ENCODE assay signal across 1 cellular context in the genomic region with DNA sequence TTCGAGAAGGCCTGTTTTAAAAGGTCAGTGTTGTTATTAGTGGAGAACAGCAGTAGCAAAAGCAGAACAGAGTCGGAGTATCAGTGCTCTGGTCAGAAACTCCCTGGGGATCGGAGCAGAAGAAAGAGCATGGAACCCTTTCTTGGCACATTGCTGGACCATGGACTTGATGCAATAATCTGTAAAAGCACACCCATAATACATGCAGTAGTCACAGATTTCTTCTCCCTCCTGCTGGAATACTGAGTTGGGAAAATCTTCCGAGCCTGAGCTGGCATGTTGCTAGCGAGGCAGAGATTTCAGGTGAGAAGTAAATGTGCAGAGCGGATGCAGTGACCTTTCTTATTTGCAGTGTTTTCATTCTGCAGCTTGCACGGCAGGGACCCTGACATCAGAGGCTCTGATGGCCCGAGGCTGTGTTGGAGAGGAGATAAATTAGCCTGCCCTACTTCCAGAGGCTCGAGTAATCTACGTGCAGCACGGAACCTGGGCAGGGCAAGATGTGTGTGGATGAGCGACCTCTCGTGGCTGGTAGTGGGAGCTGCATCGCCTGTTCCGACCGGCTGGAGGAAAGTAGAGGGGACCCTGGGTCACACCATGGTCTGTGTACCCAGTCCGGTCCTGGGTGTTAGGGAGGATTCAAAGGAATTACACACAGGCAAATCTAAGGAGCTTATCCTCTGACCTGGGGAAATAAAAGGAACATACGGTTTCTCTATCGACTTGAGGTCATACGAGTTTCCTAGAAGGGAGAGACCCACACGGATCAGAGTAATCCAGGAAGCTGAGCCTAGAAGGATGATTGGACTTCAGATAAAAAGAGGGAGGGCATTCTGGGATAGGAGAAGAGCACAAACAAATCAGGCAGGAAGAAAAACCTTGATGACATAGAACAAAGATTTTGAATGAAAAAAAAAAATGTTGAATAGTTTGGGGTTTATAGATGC.
A peak's percentile ranks its signal among the peaks of the same experiment; 100 is the strongest.
TF ChIP-seq lines count a peak whose summit lies in the region.

No MANE protein-coding gene starts in this region.

TF ChIP-seq in HepG2, 621 proteins besides CTCF, POLR2A, EP300 and RAD21 (continued from another document and continues in another):
- TF ChIP-seq, protein P1, sequence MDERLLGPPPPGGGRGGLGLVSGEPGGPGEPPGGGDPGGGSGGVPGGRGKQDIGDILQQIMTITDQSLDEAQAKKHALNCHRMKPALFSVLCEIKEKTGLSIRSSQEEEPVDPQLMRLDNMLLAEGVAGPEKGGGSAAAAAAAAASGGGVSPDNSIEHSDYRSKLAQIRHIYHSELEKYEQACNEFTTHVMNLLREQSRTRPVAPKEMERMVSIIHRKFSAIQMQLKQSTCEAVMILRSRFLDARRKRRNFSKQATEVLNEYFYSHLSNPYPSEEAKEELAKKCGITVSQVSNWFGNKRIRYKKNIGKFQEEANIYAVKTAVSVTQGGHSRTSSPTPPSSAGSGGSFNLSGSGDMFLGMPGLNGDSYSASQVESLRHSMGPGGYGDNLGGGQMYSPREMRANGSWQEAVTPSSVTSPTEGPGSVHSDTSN (CRISPR knock-in tag; IDR thresholded peaks at IDR 0.05): no peak
- TF ChIP-seq FOXK2 (IDR thresholded peaks at IDR 0.05) (no peak), ZNF776 (CRISPR knock-in tag; IDR thresholded peaks at IDR 0.05) (no peak), SALL1 (CRISPR knock-in tag; IDR thresholded peaks at IDR 0.05) (peak; percentile 74; the same call in 1 of the 2 replicates), ZNF263 (CRISPR knock-in tag; IDR thresholded peaks at IDR 0.05) (no peak), HOXA5 (CRISPR knock-in tag; IDR thresholded peaks at IDR 0.05) (0 out of 2 replicates have a peak, but pooled peaks have one; percentile 68), KLF6 (CRISPR knock-in tag; IDR thresholded peaks at IDR 0.05) (no peak), XRCC5 (optimal IDR thresholded peaks at IDR 0.05; ENCODE audit: low read length) (peak; percentile 74), ZNF605 (CRISPR knock-in tag; IDR thresholded peaks at IDR 0.05) (no peak), ZNF703 (CRISPR knock-in tag; IDR thresholded peaks at IDR 0.05; ENCODE audit: borderline replicate concordance) (no peak), MYNN (CRISPR knock-in tag; IDR thresholded peaks at IDR 0.05; ENCODE audit: low read depth) (no peak), SRSF9 (IDR thresholded peaks at IDR 0.05; ENCODE audit: borderline replicate concordance, insufficient read depth, low read depth, low read length, poor library complexity, severe bottlenecking) (no peak), ZNF256 (CRISPR knock-in tag; conservative IDR thresholded peaks at IDR 0.05) (no peak), HDAC2 (CRISPR knock-in tag; IDR thresholded peaks at IDR 0.05) (no peak), ZFP36 (IDR thresholded peaks at IDR 0.05; ENCODE audit: borderline replicate concordance, low read depth, low read length, partially characterized antibody) (peak; percentile 56), ZNF232 (CRISPR knock-in tag; IDR thresholded peaks at IDR 0.05; ENCODE audit: borderline replicate concordance) (no peak), NFYC (CRISPR knock-in tag; IDR thresholded peaks at IDR 0.05) (no peak), MIER2 (CRISPR knock-in tag; IDR thresholded peaks at IDR 0.05) (0 out of 2 replicates have a peak, but pooled peaks have one; percentile 30), GTF2F1 (IDR thresholded peaks at IDR 0.05; ENCODE audit: low read length) (no peak), ZNF724P (CRISPR knock-in tag; IDR thresholded peaks at IDR 0.05; ENCODE audit: borderline replicate concordance) (no peak), RXRA (CRISPR knock-in tag; IDR thresholded peaks at IDR 0.05) (0 out of 2 replicates have a peak, but pooled peaks have one; percentile 54), SOX13 (IDR thresholded peaks at IDR 0.05) (no peak), SOX13 (CRISPR knock-in tag; conservative IDR thresholded peaks at IDR 0.05 in 1 of 2, IDR thresholded peaks at IDR 0.05 in 1 of 2) (0 out of 4 replicates have a peak, but pooled peaks of 1 of the 2 experiments have one; percentile 11), GLI4 (CRISPR knock-in tag; IDR thresholded peaks at IDR 0.05; ENCODE audit: borderline replicate concordance) (no peak), ZFP36L1 (CRISPR knock-in tag; IDR thresholded peaks at IDR 0.05) (no peak), ZNF432 (CRISPR knock-in tag; IDR thresholded peaks at IDR 0.05; ENCODE audit: borderline replicate concordance) (no peak), GATAD2A (CRISPR knock-in tag; IDR thresholded peaks at IDR 0.05) (no peak), JUN (CRISPR knock-in tag; IDR thresholded peaks at IDR 0.05) (no peak), ARNT2 (CRISPR knock-in tag; IDR thresholded peaks at IDR 0.05; ENCODE audit: low read depth) (no peak), RBM39 (IDR thresholded peaks at IDR 0.05; ENCODE audit: low read depth, low read length, poor library complexity, severe bottlenecking) (no peak), FOXO1 (CRISPR knock-in tag; IDR thresholded peaks at IDR 0.05) (peak; percentile 29; the same call in 1 of the 2 replicates)
- TF ChIP-seq, protein P2, sequence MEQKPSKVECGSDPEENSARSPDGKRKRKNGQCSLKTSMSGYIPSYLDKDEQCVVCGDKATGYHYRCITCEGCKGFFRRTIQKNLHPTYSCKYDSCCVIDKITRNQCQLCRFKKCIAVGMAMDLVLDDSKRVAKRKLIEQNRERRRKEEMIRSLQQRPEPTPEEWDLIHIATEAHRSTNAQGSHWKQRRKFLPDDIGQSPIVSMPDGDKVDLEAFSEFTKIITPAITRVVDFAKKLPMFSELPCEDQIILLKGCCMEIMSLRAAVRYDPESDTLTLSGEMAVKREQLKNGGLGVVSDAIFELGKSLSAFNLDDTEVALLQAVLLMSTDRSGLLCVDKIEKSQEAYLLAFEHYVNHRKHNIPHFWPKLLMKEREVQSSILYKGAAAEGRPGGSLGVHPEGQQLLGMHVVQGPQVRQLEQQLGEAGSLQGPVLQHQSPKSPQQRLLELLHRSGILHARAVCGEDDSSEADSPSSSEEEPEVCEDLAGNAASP (CRISPR knock-in tag; IDR thresholded peaks at IDR 0.05; ENCODE audit: borderline replicate concordance): 0 out of 2 replicates have a peak, but pooled peaks have one; percentile 32
- TF ChIP-seq, protein P3, sequence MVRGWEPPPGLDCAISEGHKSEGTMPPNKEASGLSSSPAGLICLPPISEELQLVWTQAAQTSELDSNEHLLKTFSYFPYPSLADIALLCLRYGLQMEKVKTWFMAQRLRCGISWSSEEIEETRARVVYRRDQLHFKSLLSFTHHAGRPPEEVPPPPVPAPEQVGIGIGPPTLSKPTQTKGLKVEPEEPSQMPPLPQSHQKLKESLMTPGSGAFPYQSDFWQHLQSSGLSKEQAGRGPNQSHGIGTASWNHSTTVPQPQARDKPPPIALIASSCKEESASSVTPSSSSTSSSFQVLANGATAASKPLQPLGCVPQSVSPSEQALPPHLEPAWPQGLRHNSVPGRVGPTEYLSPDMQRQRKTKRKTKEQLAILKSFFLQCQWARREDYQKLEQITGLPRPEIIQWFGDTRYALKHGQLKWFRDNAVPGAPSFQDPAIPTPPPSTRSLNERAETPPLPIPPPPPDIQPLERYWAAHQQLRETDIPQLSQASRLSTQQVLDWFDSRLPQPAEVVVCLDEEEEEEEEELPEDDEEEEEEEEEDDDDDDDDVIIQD (CRISPR knock-in tag; IDR thresholded peaks at IDR 0.05; ENCODE audit: low read depth): peak; percentile 55; the same call in 1 of the 2 replicates
- TF ChIP-seq, protein P4, sequence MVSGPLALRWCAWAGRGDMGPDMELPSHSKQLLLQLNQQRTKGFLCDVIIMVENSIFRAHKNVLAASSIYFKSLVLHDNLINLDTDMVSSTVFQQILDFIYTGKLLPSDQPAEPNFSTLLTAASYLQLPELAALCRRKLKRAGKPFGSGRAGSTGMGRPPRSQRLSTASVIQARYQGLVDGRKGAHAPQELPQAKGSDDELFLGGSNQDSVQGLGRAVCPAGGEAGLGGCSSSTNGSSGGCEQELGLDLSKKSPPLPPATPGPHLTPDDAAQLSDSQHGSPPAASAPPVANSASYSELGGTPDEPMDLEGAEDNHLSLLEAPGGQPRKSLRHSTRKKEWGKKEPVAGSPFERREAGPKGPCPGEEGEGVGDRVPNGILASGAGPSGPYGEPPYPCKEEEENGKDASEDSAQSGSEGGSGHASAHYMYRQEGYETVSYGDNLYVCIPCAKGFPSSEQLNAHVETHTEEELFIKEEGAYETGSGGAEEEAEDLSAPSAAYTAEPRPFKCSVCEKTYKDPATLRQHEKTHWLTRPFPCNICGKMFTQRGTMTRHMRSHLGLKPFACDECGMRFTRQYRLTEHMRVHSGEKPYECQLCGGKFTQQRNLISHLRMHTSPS (CRISPR knock-in tag; IDR thresholded peaks at IDR 0.05; ENCODE audit: low read depth): no peak
- TF ChIP-seq, protein P5, sequence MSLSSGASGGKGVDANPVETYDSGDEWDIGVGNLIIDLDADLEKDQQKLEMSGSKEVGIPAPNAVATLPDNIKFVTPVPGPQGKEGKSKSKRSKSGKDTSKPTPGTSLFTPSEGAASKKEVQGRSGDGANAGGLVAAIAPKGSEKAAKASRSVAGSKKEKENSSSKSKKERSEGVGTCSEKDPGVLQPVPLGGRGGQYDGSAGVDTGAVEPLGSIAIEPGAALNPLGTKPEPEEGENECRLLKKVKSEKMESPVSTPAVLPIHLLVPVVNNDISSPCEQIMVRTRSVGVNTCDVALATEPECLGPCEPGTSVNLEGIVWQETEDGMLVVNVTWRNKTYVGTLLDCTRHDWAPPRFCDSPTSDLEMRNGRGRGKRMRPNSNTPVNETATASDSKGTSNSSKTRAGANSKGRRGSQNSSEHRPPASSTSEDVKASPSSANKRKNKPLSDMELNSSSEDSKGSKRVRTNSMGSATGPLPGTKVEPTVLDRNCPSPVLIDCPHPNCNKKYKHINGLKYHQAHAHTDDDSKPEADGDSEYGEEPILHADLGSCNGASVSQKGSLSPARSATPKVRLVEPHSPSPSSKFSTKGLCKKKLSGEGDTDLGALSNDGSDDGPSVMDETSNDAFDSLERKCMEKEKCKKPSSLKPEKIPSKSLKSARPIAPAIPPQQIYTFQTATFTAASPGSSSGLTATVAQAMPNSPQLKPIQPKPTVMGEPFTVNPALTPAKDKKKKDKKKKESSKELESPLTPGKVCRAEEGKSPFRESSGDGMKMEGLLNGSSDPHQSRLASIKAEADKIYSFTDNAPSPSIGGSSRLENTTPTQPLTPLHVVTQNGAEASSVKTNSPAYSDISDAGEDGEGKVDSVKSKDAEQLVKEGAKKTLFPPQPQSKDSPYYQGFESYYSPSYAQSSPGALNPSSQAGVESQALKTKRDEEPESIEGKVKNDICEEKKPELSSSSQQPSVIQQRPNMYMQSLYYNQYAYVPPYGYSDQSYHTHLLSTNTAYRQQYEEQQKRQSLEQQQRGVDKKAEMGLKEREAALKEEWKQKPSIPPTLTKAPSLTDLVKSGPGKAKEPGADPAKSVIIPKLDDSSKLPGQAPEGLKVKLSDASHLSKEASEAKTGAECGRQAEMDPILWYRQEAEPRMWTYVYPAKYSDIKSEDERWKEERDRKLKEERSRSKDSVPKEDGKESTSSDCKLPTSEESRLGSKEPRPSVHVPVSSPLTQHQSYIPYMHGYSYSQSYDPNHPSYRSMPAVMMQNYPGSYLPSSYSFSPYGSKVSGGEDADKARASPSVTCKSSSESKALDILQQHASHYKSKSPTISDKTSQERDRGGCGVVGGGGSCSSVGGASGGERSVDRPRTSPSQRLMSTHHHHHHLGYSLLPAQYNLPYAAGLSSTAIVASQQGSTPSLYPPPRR (CRISPR knock-in tag; IDR thresholded peaks at IDR 0.05; ENCODE audit: borderline replicate concordance): no peak
- TF ChIP-seq, protein P6, sequence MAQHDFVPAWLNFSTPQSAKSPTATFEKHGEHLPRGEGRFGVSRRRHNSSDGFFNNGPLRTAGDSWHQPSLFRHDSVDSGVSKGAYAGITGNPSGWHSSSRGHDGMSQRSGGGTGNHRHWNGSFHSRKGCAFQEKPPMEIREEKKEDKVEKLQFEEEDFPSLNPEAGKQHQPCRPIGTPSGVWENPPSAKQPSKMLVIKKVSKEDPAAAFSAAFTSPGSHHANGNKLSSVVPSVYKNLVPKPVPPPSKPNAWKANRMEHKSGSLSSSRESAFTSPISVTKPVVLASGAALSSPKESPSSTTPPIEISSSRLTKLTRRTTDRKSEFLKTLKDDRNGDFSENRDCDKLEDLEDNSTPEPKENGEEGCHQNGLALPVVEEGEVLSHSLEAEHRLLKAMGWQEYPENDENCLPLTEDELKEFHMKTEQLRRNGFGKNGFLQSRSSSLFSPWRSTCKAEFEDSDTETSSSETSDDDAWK (CRISPR knock-in tag; IDR thresholded peaks at IDR 0.05): no peak
- TF ChIP-seq, protein P7, sequence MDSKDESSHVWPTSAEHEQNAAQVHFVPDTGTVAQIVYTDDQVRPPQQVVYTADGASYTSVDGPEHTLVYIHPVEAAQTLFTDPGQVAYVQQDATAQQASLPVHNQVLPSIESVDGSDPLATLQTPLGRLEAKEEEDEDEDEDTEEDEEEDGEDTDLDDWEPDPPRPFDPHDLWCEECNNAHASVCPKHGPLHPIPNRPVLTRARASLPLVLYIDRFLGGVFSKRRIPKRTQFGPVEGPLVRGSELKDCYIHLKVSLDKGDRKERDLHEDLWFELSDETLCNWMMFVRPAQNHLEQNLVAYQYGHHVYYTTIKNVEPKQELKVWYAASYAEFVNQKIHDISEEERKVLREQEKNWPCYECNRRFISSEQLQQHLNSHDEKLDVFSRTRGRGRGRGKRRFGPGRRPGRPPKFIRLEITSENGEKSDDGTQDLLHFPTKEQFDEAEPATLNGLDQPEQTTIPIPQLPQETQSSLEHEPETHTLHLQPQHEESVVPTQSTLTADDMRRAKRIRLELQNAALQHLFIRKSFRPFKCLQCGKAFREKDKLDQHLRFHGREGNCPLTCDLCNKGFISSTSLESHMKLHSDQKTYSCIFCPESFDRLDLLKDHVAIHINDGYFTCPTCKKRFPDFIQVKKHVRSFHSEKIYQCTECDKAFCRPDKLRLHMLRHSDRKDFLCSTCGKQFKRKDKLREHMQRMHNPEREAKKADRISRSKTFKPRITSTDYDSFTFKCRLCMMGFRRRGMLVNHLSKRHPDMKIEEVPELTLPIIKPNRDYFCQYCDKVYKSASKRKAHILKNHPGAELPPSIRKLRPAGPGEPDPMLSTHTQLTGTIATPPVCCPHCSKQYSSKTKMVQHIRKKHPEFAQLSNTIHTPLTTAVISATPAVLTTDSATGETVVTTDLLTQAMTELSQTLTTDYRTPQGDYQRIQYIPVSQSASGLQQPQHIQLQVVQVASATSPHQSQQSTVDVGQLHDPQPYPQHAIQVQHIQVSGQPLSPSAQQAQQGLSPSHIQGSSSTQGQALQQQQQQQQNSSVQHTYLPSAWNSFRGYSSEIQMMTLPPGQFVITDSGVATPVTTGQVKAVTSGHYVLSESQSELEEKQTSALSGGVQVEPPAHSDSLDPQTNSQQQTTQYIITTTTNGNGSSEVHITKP (CRISPR knock-in tag; IDR thresholded peaks at IDR 0.05; ENCODE audit: low read depth): no peak
- TF ChIP-seq, protein P8, sequence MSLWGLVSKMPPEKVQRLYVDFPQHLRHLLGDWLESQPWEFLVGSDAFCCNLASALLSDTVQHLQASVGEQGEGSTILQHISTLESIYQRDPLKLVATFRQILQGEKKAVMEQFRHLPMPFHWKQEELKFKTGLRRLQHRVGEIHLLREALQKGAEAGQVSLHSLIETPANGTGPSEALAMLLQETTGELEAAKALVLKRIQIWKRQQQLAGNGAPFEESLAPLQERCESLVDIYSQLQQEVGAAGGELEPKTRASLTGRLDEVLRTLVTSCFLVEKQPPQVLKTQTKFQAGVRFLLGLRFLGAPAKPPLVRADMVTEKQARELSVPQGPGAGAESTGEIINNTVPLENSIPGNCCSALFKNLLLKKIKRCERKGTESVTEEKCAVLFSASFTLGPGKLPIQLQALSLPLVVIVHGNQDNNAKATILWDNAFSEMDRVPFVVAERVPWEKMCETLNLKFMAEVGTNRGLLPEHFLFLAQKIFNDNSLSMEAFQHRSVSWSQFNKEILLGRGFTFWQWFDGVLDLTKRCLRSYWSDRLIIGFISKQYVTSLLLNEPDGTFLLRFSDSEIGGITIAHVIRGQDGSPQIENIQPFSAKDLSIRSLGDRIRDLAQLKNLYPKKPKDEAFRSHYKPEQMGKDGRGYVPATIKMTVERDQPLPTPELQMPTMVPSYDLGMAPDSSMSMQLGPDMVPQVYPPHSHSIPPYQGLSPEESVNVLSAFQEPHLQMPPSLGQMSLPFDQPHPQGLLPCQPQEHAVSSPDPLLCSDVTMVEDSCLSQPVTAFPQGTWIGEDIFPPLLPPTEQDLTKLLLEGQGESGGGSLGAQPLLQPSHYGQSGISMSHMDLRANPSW (CRISPR knock-in tag; IDR thresholded peaks at IDR 0.05; ENCODE audit: borderline replicate concordance): no peak
